In the genomic region with DNA sequence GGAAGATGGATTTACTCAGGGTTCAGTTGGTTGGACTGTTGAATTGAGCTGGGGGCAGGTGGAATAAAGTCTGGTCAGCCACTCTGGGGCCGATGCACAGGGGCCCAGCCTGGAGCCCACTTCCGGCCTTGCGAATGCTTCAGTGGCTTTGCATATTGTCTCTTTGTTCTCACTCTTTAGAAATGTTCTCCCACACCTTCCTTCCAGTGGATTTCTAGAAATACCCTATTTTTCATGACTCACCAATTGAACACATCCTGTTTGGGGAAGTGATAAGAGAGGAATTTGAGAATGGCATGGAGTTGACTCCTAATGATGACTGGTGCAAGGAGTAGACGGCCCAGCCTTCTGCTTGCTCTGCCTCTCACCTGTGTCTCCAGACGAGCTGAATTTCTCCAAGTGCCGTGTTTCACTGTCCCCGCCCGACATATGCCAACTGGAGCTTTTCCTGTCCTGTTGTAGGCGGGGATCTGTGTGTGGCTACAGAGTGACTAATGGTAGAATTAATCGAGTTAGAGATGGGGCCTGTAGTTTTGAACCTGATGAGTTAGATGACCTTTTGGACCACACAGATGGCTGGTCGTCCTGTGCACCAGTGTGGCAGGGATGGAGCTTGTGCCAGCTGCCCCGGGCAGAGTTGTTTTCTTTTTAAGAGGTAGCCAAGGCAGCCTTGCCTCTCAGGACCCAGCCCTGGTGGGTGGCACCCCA, we compare ENCODE assay signal across 8 cellular contexts. TPM values are rescaled to one million over a fixed set of nuclear protein-coding genes. Genes with fewer than 3 reads are reported as not detected.
DNase-seq lines count a peak whose midpoint lies in the region; ATAC-seq and TF ChIP-seq lines count a peak whose summit lies in the region.

No MANE protein-coding gene starts in this region.

- no peak overlapping the region for H3K27ac Mint-ChIP-seq in activated T-helper 17 cell treated with anti-CD3 and anti-CD28 coated beads, Interleukin-2, amount 50 U/mL, for 72 hours

- no peak overlapping the region for H3K4me3 Mint-ChIP-seq in activated T-helper 17 cell treated with anti-CD3 and anti-CD28 coated beads, Interleukin-2, amount 50 U/mL, for 72 hours

- no peaks in the 10 kb centered on the region for H3K36me3 Mint-ChIP-seq in activated T-helper 17 cell treated with anti-CD3 and anti-CD28 coated beads, Interleukin-2, amount 50 U/mL, for 72 hours (ENCODE audit: low read depth)

- peak overlapping the region; percentile 62 to 77 for H3K27ac ChIP-seq in right atrium auricular region
- peak overlapping the region in 18 of 21 experiments; percentile 22 to 86 (median 62) for H3K27ac ChIP-seq in skin epidermis

- no peaks in the 10 kb centered on the region for H3K36me3 ChIP-seq in right atrium auricular region

- no peaks in the 10 kb centered on the region for H3K4me1 Mint-ChIP-seq in activated T-helper 17 cell treated with anti-CD3 and anti-CD28 coated beads, Interleukin-2, amount 50 U/mL, for 72 hours

- DNase-seq in HFF-Myc (ENCODE audit: extremely low read depth, low read depth), result peak; percentile 79
- DNase-seq in right atrium auricular region (ENCODE audit: low spot score), result no peak
- no peak for DNase-seq in DMS79 treated with DMSO at 0.1 percent for 48 hours (lab: John Stamatoyannopoulos, UW)
- no peak for DNase-seq in NCI-H510A (lab: John Stamatoyannopoulos, UW)
- no peak for DNase-seq in activated naive CD4-positive, alpha-beta T cell treated with anti-CD3 and anti-CD28 coated beads, Interleukin-2, amount 50 U/mL, for 16 hours

- H3K9me3 ChIP-seq in right atrium auricular region, result no peaks in the 10 kb centered on the region

- no peak for TF ChIP-seq CTCF in HFF-Myc (IDR thresholded peaks at IDR 0.05; ENCODE audit: low read depth, low read length, missing control alignments)
- TF ChIP-seq CTCF in right atrium auricular region (IDR thresholded peaks at IDR 0.05), result no peak

- H3K9me3 Mint-ChIP-seq in activated T-helper 17 cell treated with anti-CD3 and anti-CD28 coated beads, Interleukin-2, amount 50 U/mL, for 72 hours, result no peaks in the 10 kb centered on the region

- peaks cover 25% of the 10 kb centered on the region for H3K27me3 Mint-ChIP-seq in activated T-helper 17 cell treated with anti-CD3 and anti-CD28 coated beads, Interleukin-2, amount 50 U/mL, for 72 hours

- ATAC-seq in activated T-helper 17 cell treated with anti-CD3 and anti-CD28 coated beads, Interleukin-2, amount 50 U/mL, for 72 hours (replicated peaks), result peak; percentile 50
- ATAC-seq in GM21526 (IDR thresholded peaks at IDR 0.05; ENCODE audit: low FRiP score, unreplicated experiment), result no peak

- no peaks in the 10 kb centered on the region for H3K27me3 ChIP-seq in right atrium auricular region

- peak overlapping the region; percentile 20; the same call in 1 of the 2 replicates for H3K4me3 ChIP-seq in HFF-Myc (replicated peaks; ENCODE audit: low read depth, low read length)
- no peak overlapping the region for H3K4me3 ChIP-seq in right atrium auricular region
- no peak overlapping the region for H3K4me3 ChIP-seq in skin epidermis

- H3K4me1 ChIP-seq in right atrium auricular region, result peaks cover 0 to 95% of the 10 kb centered on the region in 2 donors

RNA-seq across cellular contexts. Expression of gene ASAP2, which starts 28.2 kb away (rescaled TPM):
- under 1 TPM; 0.17 to 0.19 TPM for total RNA-seq in activated T-helper 17 cell treated with anti-CD3 and anti-CD28 coated beads, Interleukin-2, amount 50 U/mL, for 72 hours
- 10 to 100 TPM; 13.2 to 20.3 TPM for total RNA-seq in right atrium auricular region

Comparison
In these comparisons a context has a peak if more than half of its experiments do, and no peak if none do; other contexts are left out.
1. RNA of gene ASAP2, which starts 28.2 kb away (total RNA-seq): 13.2 to 20.3 TPM in right atrium auricular region; 0.17 to 0.19 TPM in activated T-helper 17 cell treated with anti-CD3 and anti-CD28 coated beads, Interleukin-2, amount 50 U/mL, for 72 hours; every median in the first group is over 10 times any median in the second.